Comparison of ENCODE assay signal across 8 cellular contexts in genomic region chr2:97687235-97687634, GRCh38. TPM values are rescaled to one million over a fixed set of nuclear protein-coding genes. Genes with fewer than 3 reads are reported as not detected.
DNase-seq lines count a peak whose midpoint lies in the region; ATAC-seq, FAIRE-seq and TF ChIP-seq lines count a peak whose summit lies in the region.
"Not testable (repeated sequence)": the region's sequence is repeated elsewhere in the genome, so short reads cannot be mapped to it uniquely, and the experiment has no call there.
"Had no signal": no experiment of that assay in that cellular context is flagged by ENCODE, and none has a peak within 500 bp of the region (broad histone marks: within the 10 kb centered on the region; RNA-seq: fewer than 3 reads in every experiment).

No MANE protein-coding gene starts in this region.

- H3K4me2 ChIP-seq in BLaER1: peak overlapping the region; percentile 26; the same call in 1 of the 2 replicates

- peak; percentile 23 for DNase-seq in activated CD4-positive, alpha-beta T cell treated with anti-CD3 and anti-CD28 coated beads for 36 hours
- peak; percentile 62 for DNase-seq in activated CD8-positive, alpha-beta T cell treated with anti-CD3 and anti-CD28 coated beads for 36 hours
- DNase-seq in activated T-helper 2 cell treated with anti-CD3 and anti-CD28 coated beads, Interferon-gamma antibody, Interleukin-2, Interleukin-4, amounts not matched to agents 10 μg/mL and 5 μg/mL and 100 μg/mL, durations not matched to agents 14 hours and 24 hours and 36 hours (ENCODE audit: low spot score); bronchial epithelial cell (ENCODE audit: low read depth): not testable (repeated sequence)
- peak; percentile 17 for DNase-seq in activated naive CD8-positive, alpha-beta T cell treated with anti-CD3 and anti-CD28 coated beads for 36 hours
- peak; percentile 7 for DNase-seq in osteocyte (ENCODE audit: extremely low spot score, unreplicated experiment)

- H3K27ac Mint-ChIP-seq in activated CD4-positive, alpha-beta T cell treated with anti-CD3 and anti-CD28 coated beads for 36 hours; activated naive CD8-positive, alpha-beta T cell treated with anti-CD3 and anti-CD28 coated beads for 36 hours; osteocyte (ENCODE audit: unreplicated experiment): not testable (repeated sequence)
- peak overlapping the region; percentile 30 for H3K27ac Mint-ChIP-seq in activated CD8-positive, alpha-beta T cell treated with anti-CD3 and anti-CD28 coated beads for 36 hours
- peak overlapping the region; percentile 49 for H3K27ac Mint-ChIP-seq in activated T-helper 2 cell treated with anti-CD3 and anti-CD28 coated beads, Interferon-gamma antibody, Interleukin-2, Interleukin-4, amounts not matched to agents 10 μg/mL and 5 μg/mL and 100 μg/mL, durations not matched to agents 14 hours and 24 hours and 36 hours

- not testable (repeated sequence) for ATAC-seq in activated CD4-positive, alpha-beta T cell treated with anti-CD3 and anti-CD28 coated beads for 36 hours
- peak; percentile 27 for ATAC-seq in activated CD8-positive, alpha-beta T cell treated with anti-CD3 and anti-CD28 coated beads for 36 hours

- POLR2A ChIA-PET in activated CD4-positive, alpha-beta T cell treated with anti-CD3 and anti-CD28 coated beads for 36 hours (lab: Charles Lee): not testable (repeated sequence)
- POLR2A ChIA-PET in activated CD8-positive, alpha-beta T cell treated with anti-CD3 and anti-CD28 coated beads for 36 hours (lab: Charles Lee): interaction anchor here (0.6 to 2.0 kb wide), 7 partner anchors 8 to 1313 kb away, joined by 3 to 7 read pairs (median 3); partner anchors contain the start of gene ACTR1B

- intact Hi-C loops in activated CD4-positive, alpha-beta T cell treated with anti-CD3 and anti-CD28 coated beads for 36 hours (cut with DNase I, micrococcal nuclease); activated CD8-positive, alpha-beta T cell treated with anti-CD3 and anti-CD28 coated beads for 36 hours (cut with micrococcal nuclease); activated T-helper 2 cell treated with anti-CD3 and anti-CD28 coated beads, Interferon-gamma antibody, Interleukin-2, Interleukin-4, amounts not matched to agents 10 μg/mL and 5 μg/mL and 100 μg/mL, durations not matched to agents 14 hours and 24 hours and 36 hours (cut with micrococcal nuclease): not testable (repeated sequence)

- H3K27me3 ChIP-seq in BLaER1; bronchial epithelial cell (ENCODE audit: control insufficient read depth, insufficient read depth, low read length): not testable (repeated sequence)

- not testable (repeated sequence) for H3K36me3 ChIP-seq in BLaER1; bronchial epithelial cell (ENCODE audit: control insufficient read depth, insufficient read depth, low read length)

- not testable (repeated sequence) for H3K36me3 Mint-ChIP-seq in activated CD4-positive, alpha-beta T cell treated with anti-CD3 and anti-CD28 coated beads for 36 hours (ENCODE audit: low read depth); activated CD8-positive, alpha-beta T cell treated with anti-CD3 and anti-CD28 coated beads for 36 hours (ENCODE audit: low read depth); activated T-helper 2 cell treated with anti-CD3 and anti-CD28 coated beads, Interferon-gamma antibody, Interleukin-2, Interleukin-4, amounts not matched to agents 10 μg/mL and 5 μg/mL and 100 μg/mL, durations not matched to agents 14 hours and 24 hours and 36 hours (ENCODE audit: low read depth); activated naive CD8-positive, alpha-beta T cell treated with anti-CD3 and anti-CD28 coated beads for 36 hours; osteocyte (ENCODE audit: unreplicated experiment)

- not testable (repeated sequence) for TF ChIP-seq CTCF in activated CD8-positive, alpha-beta T cell treated with anti-CD3 and anti-CD28 coated beads for 36 hours (IDR thresholded peaks at IDR 0.05); bronchial epithelial cell (IDR thresholded peaks at IDR 0.05; ENCODE audit: insufficient read depth, low read length, severe bottlenecking); osteocyte (IDR thresholded peaks at IDR 0.05)

- not testable (repeated sequence) for H3K9me3 Mint-ChIP-seq in activated CD4-positive, alpha-beta T cell treated with anti-CD3 and anti-CD28 coated beads for 36 hours (ENCODE audit: low read depth); activated CD8-positive, alpha-beta T cell treated with anti-CD3 and anti-CD28 coated beads for 36 hours; activated T-helper 2 cell treated with anti-CD3 and anti-CD28 coated beads, Interferon-gamma antibody, Interleukin-2, Interleukin-4, amounts not matched to agents 10 μg/mL and 5 μg/mL and 100 μg/mL, durations not matched to agents 14 hours and 24 hours and 36 hours; activated naive CD8-positive, alpha-beta T cell treated with anti-CD3 and anti-CD28 coated beads for 36 hours; osteocyte (ENCODE audit: unreplicated experiment)

- not testable (repeated sequence) for H3K27me3 Mint-ChIP-seq in activated CD4-positive, alpha-beta T cell treated with anti-CD3 and anti-CD28 coated beads for 36 hours; activated CD8-positive, alpha-beta T cell treated with anti-CD3 and anti-CD28 coated beads for 36 hours; activated T-helper 2 cell treated with anti-CD3 and anti-CD28 coated beads, Interferon-gamma antibody, Interleukin-2, Interleukin-4, amounts not matched to agents 10 μg/mL and 5 μg/mL and 100 μg/mL, durations not matched to agents 14 hours and 24 hours and 36 hours (ENCODE audit: low read depth); activated naive CD8-positive, alpha-beta T cell treated with anti-CD3 and anti-CD28 coated beads for 36 hours; osteocyte (ENCODE audit: unreplicated experiment)

- not testable (repeated sequence) for H4K20me1 ChIP-seq in BLaER1

- H3K4me3 ChIP-seq in BLaER1; bronchial epithelial cell (ENCODE audit: low read depth, low read length): not testable (repeated sequence)

- CTCF ChIA-PET in activated CD4-positive, alpha-beta T cell treated with anti-CD3 and anti-CD28 coated beads for 36 hours (lab: Charles Lee): interaction anchor here (1.4 to 2.9 kb wide), 2 partner anchors 11 to 22 kb away, joined by 6 to 15 read pairs; no protein-coding TSS in a partner anchor
- CTCF ChIA-PET in activated CD8-positive, alpha-beta T cell treated with anti-CD3 and anti-CD28 coated beads for 36 hours (lab: Charles Lee): interaction anchor here (1.0 to 2.9 kb wide), 5 partner anchors 10 to 61 kb away, joined by 3 to 10 read pairs (median 4); partner anchors contain the start of gene ACTR1B

- H3K4me1 ChIP-seq in BLaER1: peaks cover 13% of the 10 kb centered on the region

- not testable (repeated sequence) for H3K4me3 Mint-ChIP-seq in activated CD4-positive, alpha-beta T cell treated with anti-CD3 and anti-CD28 coated beads for 36 hours; activated CD8-positive, alpha-beta T cell treated with anti-CD3 and anti-CD28 coated beads for 36 hours; activated T-helper 2 cell treated with anti-CD3 and anti-CD28 coated beads, Interferon-gamma antibody, Interleukin-2, Interleukin-4, amounts not matched to agents 10 μg/mL and 5 μg/mL and 100 μg/mL, durations not matched to agents 14 hours and 24 hours and 36 hours (ENCODE audit: low read depth); activated naive CD8-positive, alpha-beta T cell treated with anti-CD3 and anti-CD28 coated beads for 36 hours; osteocyte (ENCODE audit: unreplicated experiment)

- FAIRE-seq in bronchial epithelial cell (lab: Jason Lieb, UNC): peak; percentile 86

- H3K4me1 Mint-ChIP-seq in activated CD4-positive, alpha-beta T cell treated with anti-CD3 and anti-CD28 coated beads for 36 hours: peaks cover 10% of the 10 kb centered on the region
- peaks cover 13% of the 10 kb centered on the region for H3K4me1 Mint-ChIP-seq in activated CD8-positive, alpha-beta T cell treated with anti-CD3 and anti-CD28 coated beads for 36 hours (ENCODE audit: low read depth)
- H3K4me1 Mint-ChIP-seq in activated T-helper 2 cell treated with anti-CD3 and anti-CD28 coated beads, Interferon-gamma antibody, Interleukin-2, Interleukin-4, amounts not matched to agents 10 μg/mL and 5 μg/mL and 100 μg/mL, durations not matched to agents 14 hours and 24 hours and 36 hours (ENCODE audit: low read depth): peaks cover 17% of the 10 kb centered on the region
- H3K4me1 Mint-ChIP-seq in activated naive CD8-positive, alpha-beta T cell treated with anti-CD3 and anti-CD28 coated beads for 36 hours: peaks cover 12% of the 10 kb centered on the region
- H3K4me1 Mint-ChIP-seq in osteocyte (ENCODE audit: unreplicated experiment): not testable (repeated sequence)

- H3K9me3 ChIP-seq in BLaER1: not testable (repeated sequence)

- H3K9ac ChIP-seq in BLaER1: not testable (repeated sequence)

- H3K27ac ChIP-seq in BLaER1: not testable (repeated sequence)

RNA-seq across cellular contexts. Expression of gene C2orf92, which starts 17.7 kb away (rescaled TPM):
- 1 to 10 TPM; 7.4 to 8.9 TPM for total RNA-seq in activated CD4-positive, alpha-beta T cell treated with anti-CD3 and anti-CD28 coated beads for 36 hours
- 10 to 100 TPM in 1 of 2 experiments, 1 to 10 TPM in 1; 6.8 to 11.7 TPM for total RNA-seq in activated CD8-positive, alpha-beta T cell treated with anti-CD3 and anti-CD28 coated beads for 36 hours
- 17.2 and 21.8 TPM in 2 replicates for total RNA-seq in activated T-helper 2 cell treated with anti-CD3 and anti-CD28 coated beads, Interferon-gamma antibody, Interleukin-2, Interleukin-4, amounts not matched to agents 10 μg/mL and 5 μg/mL and 100 μg/mL, durations not matched to agents 14 hours and 24 hours and 36 hours
- 1 to 10 TPM; 6.1 to 7.3 TPM for total RNA-seq in activated naive CD8-positive, alpha-beta T cell treated with anti-CD3 and anti-CD28 coated beads for 36 hours
- total RNA-seq in bronchial epithelial cell: 0.26 and 0.51 TPM in 2 replicates
- total RNA-seq in osteocyte: 13.7 and 15.0 TPM in 2 replicates

RNA-seq across cellular contexts. Expression of gene ACTR1B, which starts 23.4 kb away (rescaled TPM):
- total RNA-seq in activated CD4-positive, alpha-beta T cell treated with anti-CD3 and anti-CD28 coated beads for 36 hours: 100 to 1,000 TPM in 1 of 2 experiments, 10 to 100 TPM in 1; 92.0 to 124 TPM
- total RNA-seq in activated CD8-positive, alpha-beta T cell treated with anti-CD3 and anti-CD28 coated beads for 36 hours: 100 to 1,000 TPM; 143 to 150 TPM
- total RNA-seq in activated T-helper 2 cell treated with anti-CD3 and anti-CD28 coated beads, Interferon-gamma antibody, Interleukin-2, Interleukin-4, amounts not matched to agents 10 μg/mL and 5 μg/mL and 100 μg/mL, durations not matched to agents 14 hours and 24 hours and 36 hours: 142 and 147 TPM in 2 replicates
- total RNA-seq in activated naive CD8-positive, alpha-beta T cell treated with anti-CD3 and anti-CD28 coated beads for 36 hours: 10 to 100 TPM; 85.4 to 89.6 TPM
- total RNA-seq in bronchial epithelial cell: 52.9 and 59.2 TPM in 2 replicates
- 54.4 and 56.6 TPM in 2 replicates for total RNA-seq in osteocyte

RNA-seq across cellular contexts. Expression of gene ZAP70, which starts 26.1 kb away (rescaled TPM):
- total RNA-seq in activated CD4-positive, alpha-beta T cell treated with anti-CD3 and anti-CD28 coated beads for 36 hours: 100 to 1,000 TPM; 153 to 156 TPM
- total RNA-seq in activated CD8-positive, alpha-beta T cell treated with anti-CD3 and anti-CD28 coated beads for 36 hours: 100 to 1,000 TPM; 218 TPM
- total RNA-seq in activated T-helper 2 cell treated with anti-CD3 and anti-CD28 coated beads, Interferon-gamma antibody, Interleukin-2, Interleukin-4, amounts not matched to agents 10 μg/mL and 5 μg/mL and 100 μg/mL, durations not matched to agents 14 hours and 24 hours and 36 hours: 231 and 234 TPM in 2 replicates
- 100 to 1,000 TPM; 198 to 204 TPM for total RNA-seq in activated naive CD8-positive, alpha-beta T cell treated with anti-CD3 and anti-CD28 coated beads for 36 hours
- total RNA-seq in bronchial epithelial cell (not detected in 2 replicates), osteocyte (0.44 and 1.1 TPM in 2 replicates)
- total RNA-seq: HFFc6 had no signal

RNA-seq across cellular contexts. Expression of gene COX5B, which starts 41.4 kb away (rescaled TPM):
- total RNA-seq in activated CD4-positive, alpha-beta T cell treated with anti-CD3 and anti-CD28 coated beads for 36 hours: 100 to 1,000 TPM; 189 to 220 TPM
- total RNA-seq in activated CD8-positive, alpha-beta T cell treated with anti-CD3 and anti-CD28 coated beads for 36 hours: 100 to 1,000 TPM; 233 to 238 TPM
- 217 and 237 TPM in 2 replicates for total RNA-seq in activated T-helper 2 cell treated with anti-CD3 and anti-CD28 coated beads, Interferon-gamma antibody, Interleukin-2, Interleukin-4, amounts not matched to agents 10 μg/mL and 5 μg/mL and 100 μg/mL, durations not matched to agents 14 hours and 24 hours and 36 hours
- total RNA-seq in activated naive CD8-positive, alpha-beta T cell treated with anti-CD3 and anti-CD28 coated beads for 36 hours: 100 to 1,000 TPM; 214 to 225 TPM
- 416 and 525 TPM in 2 replicates for total RNA-seq in bronchial epithelial cell
- 185 and 191 TPM in 2 replicates for total RNA-seq in osteocyte

Comparison
In these comparisons a context has a peak if more than half of its experiments do, and no peak if none do; other contexts are left out.
1. RNA of gene ZAP70, which starts 26.1 kb away (total RNA-seq): 231 to 234 TPM in activated T-helper 2 cell treated with anti-CD3 and anti-CD28 coated beads, Interferon-gamma antibody, Interleukin-2, Interleukin-4, amounts not matched to agents 10 μg/mL and 5 μg/mL and 100 μg/mL, durations not matched to agents 14 hours and 24 hours and 36 hours, 218 TPM in activated CD8-positive, alpha-beta T cell treated with anti-CD3 and anti-CD28 coated beads for 36 hours, 198 to 204 TPM in activated naive CD8-positive, alpha-beta T cell treated with anti-CD3 and anti-CD28 coated beads for 36 hours and 153 to 156 TPM in activated CD4-positive, alpha-beta T cell treated with anti-CD3 and anti-CD28 coated beads for 36 hours; 0.44 to 1.1 TPM in osteocyte and not detected in bronchial epithelial cell; every median in the first group is over 10 times any median in the second.